In the genomic region with DNA sequence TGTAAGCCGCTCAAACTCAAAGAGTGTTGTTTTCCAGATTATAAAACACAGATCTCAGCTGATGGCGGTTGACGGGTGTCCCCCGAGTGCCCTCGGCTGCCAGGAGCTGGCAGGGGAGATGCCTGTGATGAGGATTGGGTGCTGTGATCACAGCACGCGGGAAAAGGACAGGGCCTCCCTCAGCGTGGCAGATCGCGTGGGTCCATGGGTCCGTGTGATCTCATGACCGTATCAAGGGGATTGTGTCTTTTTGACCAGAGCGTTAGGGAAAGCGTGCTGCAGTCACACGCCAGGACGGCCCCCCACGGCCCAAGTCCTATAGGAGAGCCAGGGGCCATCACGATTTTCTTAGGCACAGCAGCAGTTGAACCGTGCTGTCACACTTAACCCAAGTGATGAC, we compare ENCODE assay signal across 24 cellular contexts.
"Had no signal": no experiment of that assay in that cellular context is flagged by ENCODE, and none has a peak within 500 bp of the region (broad histone marks: within the 10 kb centered on the region; RNA-seq: fewer than 3 reads in every experiment).

No MANE protein-coding gene starts in this region.

- H3K4me1 ChIP-seq: gastroesophageal sphincter, stomach, thyroid gland, upper lobe of left lung, vagina had no signal

- H3K4me3 ChIP-seq: gastroesophageal sphincter, hepatocyte, stomach, thyroid gland, upper lobe of left lung, vagina had no signal

- H3K27ac ChIP-seq: gastroesophageal sphincter, hepatocyte, stomach, thyroid gland, upper lobe of left lung, vagina had no signal

- H3K27ac Mint-ChIP-seq: activated CD4-positive, alpha-beta memory T cell treated with anti-CD3 and anti-CD28 coated beads, Interleukin-2, amount 10 ng/mL, durations not matched to agents 7 days and 5 days; activated CD4-positive, alpha-beta T cell treated with anti-CD3 and anti-CD28 coated beads, Interleukin-2, amount 10 ng/mL, durations not matched to agents 24 days and 14 days; activated naive CD4-positive, alpha-beta T cell treated with anti-CD3 and anti-CD28 coated beads, Interleukin-2, amount 50 U/mL, for 24 hours; activated naive CD8-positive, alpha-beta T cell treated with anti-CD3 and anti-CD28 coated beads, Interleukin-2, amount 50 U/mL, for 24 hours; activated T-cell treated with anti-CD3 and anti-CD28 coated beads, Interleukin-2, amount 50 U/mL, for 24 hours; naive B cell; stimulated activated naive B cell treated with anti-CD40 and anti-IgM and Interleukin-4, amounts not matched to agents 10 μg/mL and 1 μg/mL and 100 μg/mL, for 72 hours; T-helper 17 cell had no signal

- H3K9me3 Mint-ChIP-seq: activated CD4-positive, alpha-beta memory T cell treated with anti-CD3 and anti-CD28 coated beads, Interleukin-2, amount 10 ng/mL, durations not matched to agents 7 days and 5 days; activated CD4-positive, alpha-beta T cell treated with anti-CD3 and anti-CD28 coated beads, Interleukin-2, amount 10 ng/mL, durations not matched to agents 24 days and 14 days; activated naive CD4-positive, alpha-beta T cell treated with anti-CD3 and anti-CD28 coated beads, Interleukin-2, amount 50 U/mL, for 24 hours; activated naive CD8-positive, alpha-beta T cell treated with anti-CD3 and anti-CD28 coated beads, Interleukin-2, amount 50 U/mL, for 24 hours; activated T-cell treated with anti-CD3 and anti-CD28 coated beads, Interleukin-2, amount 50 U/mL, for 24 hours; effector memory CD8-positive, alpha-beta T cell had no signal

- DNase-seq: activated CD4-positive, alpha-beta memory T cell treated with anti-CD3 and anti-CD28 coated beads, Interleukin-2, amount 10 ng/mL, durations not matched to agents 7 days and 5 days; activated CD4-positive, alpha-beta T cell treated with anti-CD3 and anti-CD28 coated beads, Interleukin-2, amount 10 ng/mL, durations not matched to agents 24 days and 14 days; activated CD4-positive, CD25-positive, alpha-beta regulatory T cell treated with anti-CD3 and anti-CD28 coated beads, Interleukin-2, amount 50 U/mL, for 72 hours; activated CD8-positive, alpha-beta memory T cell treated with anti-CD3 and anti-CD28 coated beads, Interleukin-2, amount 50 U/mL, for 48 hours; activated naive CD8-positive, alpha-beta T cell treated with anti-CD3 and anti-CD28 coated beads, Interleukin-2, amount 50 U/mL, for 24 hours; activated T-cell treated with anti-CD3 and anti-CD28 coated beads, Interleukin-2, amount 50 U/mL, for 24 hours; amygdala; caudate nucleus; cortex of kidney; effector memory CD8-positive, alpha-beta T cell; left ventricle myocardium superior; naive B cell; small intestine; stimulated activated CD4-positive, alpha-beta T cell treated with anti-CD3 and anti-CD28 coated beads, Interleukin-1b, Interleukin-23, amount 100 ng/mL, for 48 hours; stimulated activated naive B cell treated with anti-CD40 and anti-IgM and Interleukin-4, amounts not matched to agents 10 μg/mL and 1 μg/mL and 100 μg/mL, for 72 hours; stomach; T-helper 17 cell; T1000; thyroid gland had no signal

- H3K4me3 Mint-ChIP-seq: activated CD4-positive, alpha-beta memory T cell treated with anti-CD3 and anti-CD28 coated beads, Interleukin-2, amount 10 ng/mL, durations not matched to agents 7 days and 5 days; activated CD4-positive, alpha-beta T cell treated with anti-CD3 and anti-CD28 coated beads, Interleukin-2, amount 10 ng/mL, durations not matched to agents 24 days and 14 days; activated naive CD4-positive, alpha-beta T cell treated with anti-CD3 and anti-CD28 coated beads, Interleukin-2, amount 50 U/mL, for 24 hours; activated naive CD8-positive, alpha-beta T cell treated with anti-CD3 and anti-CD28 coated beads, Interleukin-2, amount 50 U/mL, for 24 hours; activated T-cell treated with anti-CD3 and anti-CD28 coated beads, Interleukin-2, amount 50 U/mL, for 24 hours; effector memory CD8-positive, alpha-beta T cell; naive B cell; stimulated activated naive B cell treated with anti-CD40 and anti-IgM and Interleukin-4, amounts not matched to agents 10 μg/mL and 1 μg/mL and 100 μg/mL, for 72 hours; T-helper 17 cell had no signal

- H3K4me1 Mint-ChIP-seq: activated CD4-positive, alpha-beta memory T cell treated with anti-CD3 and anti-CD28 coated beads, Interleukin-2, amount 10 ng/mL, durations not matched to agents 7 days and 5 days; activated naive CD4-positive, alpha-beta T cell treated with anti-CD3 and anti-CD28 coated beads, Interleukin-2, amount 50 U/mL, for 24 hours; activated naive CD8-positive, alpha-beta T cell treated with anti-CD3 and anti-CD28 coated beads, Interleukin-2, amount 50 U/mL, for 24 hours; naive B cell; stimulated activated naive B cell treated with anti-CD40 and anti-IgM and Interleukin-4, amounts not matched to agents 10 μg/mL and 1 μg/mL and 100 μg/mL, for 72 hours had no signal

- H3K27me3 ChIP-seq: gastroesophageal sphincter, hepatocyte, stomach, thyroid gland, upper lobe of left lung, vagina had no signal

- H3K36me3 ChIP-seq: thyroid gland, upper lobe of left lung, vagina had no signal

- H3K9me3 ChIP-seq: stomach, thyroid gland, upper lobe of left lung, vagina had no signal

- H3K27me3 Mint-ChIP-seq: activated CD4-positive, alpha-beta T cell treated with anti-CD3 and anti-CD28 coated beads, Interleukin-2, amount 10 ng/mL, durations not matched to agents 24 days and 14 days; activated naive CD4-positive, alpha-beta T cell treated with anti-CD3 and anti-CD28 coated beads, Interleukin-2, amount 50 U/mL, for 24 hours; activated naive CD8-positive, alpha-beta T cell treated with anti-CD3 and anti-CD28 coated beads, Interleukin-2, amount 50 U/mL, for 24 hours; activated T-cell treated with anti-CD3 and anti-CD28 coated beads, Interleukin-2, amount 50 U/mL, for 24 hours; T-helper 17 cell had no signal
